ENCODE assay signal across 19 cellular contexts in genomic region chr16:12124742-12125141, GRCh38.
A peak's percentile ranks its signal among the peaks of the same experiment; 100 is the strongest.
DNase-seq lines count a peak whose midpoint lies in the region; ATAC-seq and TF ChIP-seq lines count a peak whose summit lies in the region.
"Had no signal": no experiment of that assay in that cellular context is flagged by ENCODE, and none has a peak within 500 bp of the region (broad histone marks: within the 10 kb centered on the region; RNA-seq: fewer than 3 reads in every experiment).

No MANE protein-coding gene starts in this region.

- ATAC-seq in CD8-positive, alpha-beta T cell = no peak
- ATAC-seq in T-helper 17 cell = peak; percentile 32

- H3K4me3 Mint-ChIP-seq in CD8-positive, alpha-beta T cell = peak overlapping the region; percentile 47
- H3K4me3 Mint-ChIP-seq in T-helper 17 cell = peak overlapping the region; percentile 59
- H3K4me3 Mint-ChIP-seq: CD4-positive, CD25-positive, alpha-beta regulatory T cell; nephron had no signal

- no peaks in the 10 kb centered on the region for H3K4me1 ChIP-seq in CD8-positive, alpha-beta T cell (ENCODE audit: insufficient read depth, low read length)
- peaks cover 13% of the 10 kb centered on the region for H3K4me1 ChIP-seq in Karpas-422 (ENCODE audit: low read length)

- H3K27ac ChIP-seq in CD8-positive, alpha-beta T cell (ENCODE audit: low read depth, low read length) = no peak overlapping the region
- peak overlapping the region; percentile 60 for H3K27ac ChIP-seq in Karpas-422 (ENCODE audit: low read length)

- intact Hi-C loops in CD8-positive, alpha-beta T cell (cut with DNase I, micrococcal nuclease) = no loop called here

- H4K20me1 ChIP-seq in Karpas-422 (ENCODE audit: insufficient read depth, low read depth, low read length) = peaks cover 6% of the 10 kb centered on the region; the same call in 1 of the 2 replicates

- H3K27me3 Mint-ChIP-seq in CD8-positive, alpha-beta T cell (ENCODE audit: low read depth) = no peaks in the 10 kb centered on the region
- H3K27me3 Mint-ChIP-seq in T-helper 17 cell = no peaks in the 10 kb centered on the region
- H3K27me3 Mint-ChIP-seq: CD4-positive, CD25-positive, alpha-beta regulatory T cell had no signal

- H3K9me3 ChIP-seq in CD8-positive, alpha-beta T cell (ENCODE audit: low read length) = no peaks in the 10 kb centered on the region
- no peaks in the 10 kb centered on the region for H3K9me3 ChIP-seq in Karpas-422 (ENCODE audit: low read length)
- no peaks in the 10 kb centered on the region for H3K9me3 ChIP-seq in T-helper 17 cell (ENCODE audit: control insufficient read depth, low read length, poor library complexity, severe bottlenecking)

- H3K27me3 ChIP-seq in CD8-positive, alpha-beta T cell (ENCODE audit: insufficient read depth, low read length) = no peaks in the 10 kb centered on the region
- H3K27me3 ChIP-seq in Karpas-422 (ENCODE audit: low read length) = no peaks in the 10 kb centered on the region

- in situ Hi-C loops in ACHN (cut with HindIII; ENCODE audit: low pct_ligation_motif_present, low pct_unique_long_range_greater_than_20kb, low sequenced_read_pairs) = no loop called here

- H3K27ac Mint-ChIP-seq in CD8-positive, alpha-beta T cell = peak overlapping the region; percentile 79
- no peak overlapping the region for H3K27ac Mint-ChIP-seq in T-helper 17 cell
- H3K27ac Mint-ChIP-seq: nephron had no signal

- H3K36me3 Mint-ChIP-seq in CD8-positive, alpha-beta T cell = peaks cover 38% of the 10 kb centered on the region
- H3K36me3 Mint-ChIP-seq in T-helper 17 cell (ENCODE audit: low read depth) = peaks cover 3% of the 10 kb centered on the region

- H3K9me3 Mint-ChIP-seq in CD8-positive, alpha-beta T cell = no peaks in the 10 kb centered on the region
- H3K9me3 Mint-ChIP-seq: CD4-positive, CD25-positive, alpha-beta regulatory T cell; nephron had no signal

- no peaks in the 10 kb centered on the region for H3K36me3 ChIP-seq in CD8-positive, alpha-beta T cell (ENCODE audit: insufficient read depth, low read length)
- no peaks in the 10 kb centered on the region for H3K36me3 ChIP-seq in Karpas-422 (ENCODE audit: insufficient read depth, low read length)

- peak overlapping the region; percentile 41 for H3K9ac ChIP-seq in Karpas-422 (ENCODE audit: low read length)

- H2AFZ ChIP-seq in Karpas-422 (ENCODE audit: low read length) = no peak overlapping the region

- no peak overlapping the region for H3K4me3 ChIP-seq in CD8-positive, alpha-beta T cell (ENCODE audit: low read depth, low read length)
- peak overlapping the region; percentile 47 for H3K4me3 ChIP-seq in Karpas-422 (ENCODE audit: low read length)

- H3K4me2 ChIP-seq in Karpas-422 (ENCODE audit: low read depth, low read length, poor library complexity, severe bottlenecking) = peak overlapping the region; percentile 59

- POLR2A ChIA-PET in CD8-positive, alpha-beta T cell (lab: Charles Lee) = no interaction called here

- H3K79me2 ChIP-seq in Karpas-422 (ENCODE audit: low read length) = no peaks in the 10 kb centered on the region; the same call in 1 of the 2 replicates

- DNase-seq in CD8-positive, alpha-beta T cell = no peak
- peak; percentile 67 for DNase-seq in Karpas-422
- DNase-seq in T-helper 17 cell = no peak
- peak; percentile 27 for DNase-seq in lung microvascular endothelial cell (ENCODE audit: low read depth in 2 of 2)
- DNase-seq in ACHN = no peak
- DNase-seq in islet precursor cell = no peak
- DNase-seq in SKM-1 treated with dmso at 0.1 percent for 144 hours (lab: John Stamatoyannopoulos, UW; ENCODE audit: unreplicated experiment) = no peak
- DNase-seq: activated effector memory CD4-positive, alpha-beta T cell treated with Interleukin-2 at 50 U/mL for 16 hours; amygdala; CD4-positive, CD25-positive, alpha-beta regulatory T cell; central memory CD4-positive, alpha-beta T cell; effector CD8-positive, alpha-beta T cell; HCEC 1CT; head of caudate nucleus; NCI-H524; stimulated activated naive CD4-positive, alpha-beta T cell; SW 1271; trophoblast cell had no signal

- CTCF ChIA-PET in CD8-positive, alpha-beta T cell (lab: Charles Lee) = no interaction called here

- H3K9me2 ChIP-seq in Karpas-422 (replicated peaks; ENCODE audit: insufficient read depth, low read length) = no peaks in the 10 kb centered on the region

- H3K4me1 Mint-ChIP-seq in CD8-positive, alpha-beta T cell (ENCODE audit: low read depth) = peaks cover 25% of the 10 kb centered on the region
- peaks cover 15% of the 10 kb centered on the region for H3K4me1 Mint-ChIP-seq in T-helper 17 cell

- TF ChIP-seq CTCF in CD8-positive, alpha-beta T cell (IDR thresholded peaks at IDR 0.05) = no peak

Comparison
In these comparisons a context has a peak if more than half of its experiments do, and no peak if none do; other contexts are left out.
1. DNase-seq: peak in Karpas-422 (single experiment) and lung microvascular endothelial cell (2 of 2); none in CD8-positive, alpha-beta T cell (0 of 7), T-helper 17 cell (0 of 3), ACHN (single experiment), islet precursor cell (single experiment) and SKM-1 treated with dmso at 0.1 percent for 144 hours (single experiment).